1 cellular context compared by ENCODE assay signal in genomic region chr9:38018230-38018963, GRCh38.
TF ChIP-seq lines count a peak whose summit lies in the region.

No MANE protein-coding gene starts in this region.

TF ChIP-seq in SK-N-SH, 30 proteins besides CTCF, POLR2A, EP300 and RAD21 (continued from another document):
- TF ChIP-seq, protein P1, sequence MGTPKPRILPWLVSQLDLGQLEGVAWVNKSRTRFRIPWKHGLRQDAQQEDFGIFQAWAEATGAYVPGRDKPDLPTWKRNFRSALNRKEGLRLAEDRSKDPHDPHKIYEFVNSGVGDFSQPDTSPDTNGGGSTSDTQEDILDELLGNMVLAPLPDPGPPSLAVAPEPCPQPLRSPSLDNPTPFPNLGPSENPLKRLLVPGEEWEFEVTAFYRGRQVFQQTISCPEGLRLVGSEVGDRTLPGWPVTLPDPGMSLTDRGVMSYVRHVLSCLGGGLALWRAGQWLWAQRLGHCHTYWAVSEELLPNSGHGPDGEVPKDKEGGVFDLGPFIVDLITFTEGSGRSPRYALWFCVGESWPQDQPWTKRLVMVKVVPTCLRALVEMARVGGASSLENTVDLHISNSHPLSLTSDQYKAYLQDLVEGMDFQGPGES (IDR thresholded peaks at IDR 0.05; ENCODE audit: low read depth, low read length), result no peak
- TF ChIP-seq RFX5 (IDR thresholded peaks at IDR 0.05; ENCODE audit: low read length) (no peak), SIN3A (IDR thresholded peaks at IDR 0.05; ENCODE audit: borderline replicate concordance, low read depth, low read length) (no peak), CHD2 (IDR thresholded peaks at IDR 0.05; ENCODE audit: low read length, partially characterized antibody) (peak; percentile 19), NRF1 (IDR thresholded peaks at IDR 0.05; ENCODE audit: low read depth, low read length) (no peak), USF2 (IDR thresholded peaks at IDR 0.05; ENCODE audit: borderline replicate concordance, low read depth, low read length) (no peak), ELF1 (IDR thresholded peaks at IDR 0.05) (0 out of 2 replicates have a peak, but pooled peaks have one; percentile 19), MEF2A (IDR thresholded peaks at IDR 0.05; ENCODE audit: borderline replicate concordance, low read depth) (no peak), FOXM1 (IDR thresholded peaks at IDR 0.05; ENCODE audit: low read depth) (no peak), YY1 (IDR thresholded peaks at IDR 0.05; ENCODE audit: low read depth) (no peak), ZBTB33 (IDR thresholded peaks at IDR 0.05; ENCODE audit: borderline replicate concordance, low read depth) (no peak), SMC3 (IDR thresholded peaks at IDR 0.05; ENCODE audit: low read depth, low read length) (no peak), JUND (IDR thresholded peaks at IDR 0.05) (no peak), RCOR1 (IDR thresholded peaks at IDR 0.05; ENCODE audit: low read length) (peak; percentile 73; the same call in 1 of the 2 replicates), FOXJ3 (CRISPR knock-in tag; IDR thresholded peaks at IDR 0.05) (no peak), NFIC (IDR thresholded peaks at IDR 0.05; ENCODE audit: borderline replicate concordance) (no peak), TAF1 (IDR thresholded peaks at IDR 0.05; ENCODE audit: borderline replicate concordance, low read depth, low read length) (no peak), POLR2AphosphoS5 (IDR thresholded peaks at IDR 0.05; ENCODE audit: low read depth, low read length) (no peak), TEAD4 (IDR thresholded peaks at IDR 0.05; ENCODE audit: borderline replicate concordance, insufficient read depth) (no peak), TCF12 (IDR thresholded peaks at IDR 0.05) (peak; percentile 80)
- TF ChIP-seq, protein P2, sequence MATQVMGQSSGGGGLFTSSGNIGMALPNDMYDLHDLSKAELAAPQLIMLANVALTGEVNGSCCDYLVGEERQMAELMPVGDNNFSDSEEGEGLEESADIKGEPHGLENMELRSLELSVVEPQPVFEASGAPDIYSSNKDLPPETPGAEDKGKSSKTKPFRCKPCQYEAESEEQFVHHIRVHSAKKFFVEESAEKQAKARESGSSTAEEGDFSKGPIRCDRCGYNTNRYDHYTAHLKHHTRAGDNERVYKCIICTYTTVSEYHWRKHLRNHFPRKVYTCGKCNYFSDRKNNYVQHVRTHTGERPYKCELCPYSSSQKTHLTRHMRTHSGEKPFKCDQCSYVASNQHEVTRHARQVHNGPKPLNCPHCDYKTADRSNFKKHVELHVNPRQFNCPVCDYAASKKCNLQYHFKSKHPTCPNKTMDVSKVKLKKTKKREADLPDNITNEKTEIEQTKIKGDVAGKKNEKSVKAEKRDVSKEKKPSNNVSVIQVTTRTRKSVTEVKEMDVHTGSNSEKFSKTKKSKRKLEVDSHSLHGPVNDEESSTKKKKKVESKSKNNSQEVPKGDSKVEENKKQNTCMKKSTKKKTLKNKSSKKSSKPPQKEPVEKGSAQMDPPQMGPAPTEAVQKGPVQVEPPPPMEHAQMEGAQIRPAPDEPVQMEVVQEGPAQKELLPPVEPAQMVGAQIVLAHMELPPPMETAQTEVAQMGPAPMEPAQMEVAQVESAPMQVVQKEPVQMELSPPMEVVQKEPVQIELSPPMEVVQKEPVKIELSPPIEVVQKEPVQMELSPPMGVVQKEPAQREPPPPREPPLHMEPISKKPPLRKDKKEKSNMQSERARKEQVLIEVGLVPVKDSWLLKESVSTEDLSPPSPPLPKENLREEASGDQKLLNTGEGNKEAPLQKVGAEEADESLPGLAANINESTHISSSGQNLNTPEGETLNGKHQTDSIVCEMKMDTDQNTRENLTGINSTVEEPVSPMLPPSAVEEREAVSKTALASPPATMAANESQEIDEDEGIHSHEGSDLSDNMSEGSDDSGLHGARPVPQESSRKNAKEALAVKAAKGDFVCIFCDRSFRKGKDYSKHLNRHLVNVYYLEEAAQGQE (IDR thresholded peaks at IDR 0.05; ENCODE audit: low read depth, low read length), result no peak
- TF ChIP-seq, protein P3, sequence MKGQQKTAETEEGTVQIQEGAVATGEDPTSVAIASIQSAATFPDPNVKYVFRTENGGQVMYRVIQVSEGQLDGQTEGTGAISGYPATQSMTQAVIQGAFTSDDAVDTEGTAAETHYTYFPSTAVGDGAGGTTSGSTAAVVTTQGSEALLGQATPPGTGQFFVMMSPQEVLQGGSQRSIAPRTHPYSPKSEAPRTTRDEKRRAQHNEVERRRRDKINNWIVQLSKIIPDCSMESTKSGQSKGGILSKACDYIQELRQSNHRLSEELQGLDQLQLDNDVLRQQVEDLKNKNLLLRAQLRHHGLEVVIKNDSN (IDR thresholded peaks at IDR 0.05; ENCODE audit: borderline replicate concordance, low read depth), result no peak
- TF ChIP-seq, protein P4, sequence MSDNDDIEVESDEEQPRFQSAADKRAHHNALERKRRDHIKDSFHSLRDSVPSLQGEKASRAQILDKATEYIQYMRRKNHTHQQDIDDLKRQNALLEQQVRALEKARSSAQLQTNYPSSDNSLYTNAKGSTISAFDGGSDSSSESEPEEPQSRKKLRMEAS (IDR thresholded peaks at IDR 0.05; ENCODE audit: low read depth), result 0 out of 2 replicates have a peak, but pooled peaks have one; percentile 0
